ENCODE assay signal across 3 cellular contexts in the genomic region with DNA sequence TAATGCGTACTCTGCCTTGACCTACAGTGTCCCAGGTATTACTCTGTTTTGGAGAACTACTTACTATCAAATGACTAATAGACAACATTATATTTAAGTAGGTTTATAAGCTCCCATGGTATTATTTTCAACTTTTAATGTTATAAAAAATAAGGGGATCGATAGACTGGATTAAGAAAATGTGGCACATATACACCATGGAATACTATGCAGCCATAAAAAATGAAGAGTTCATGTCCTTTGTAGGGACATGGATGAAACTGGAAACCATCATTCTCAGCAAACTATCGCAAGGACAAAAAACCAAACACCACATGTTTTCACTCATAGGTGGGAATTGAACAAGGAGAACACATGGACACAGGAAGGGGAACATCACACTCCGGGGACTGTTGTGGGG. TPM values are rescaled to one million over a fixed set of nuclear protein-coding genes. Genes with fewer than 3 reads are reported as not detected.
"Had no signal": no experiment of that assay in that cellular context is flagged by ENCODE, and none has a peak within 500 bp of the region (broad histone marks: within the 10 kb centered on the region; RNA-seq: fewer than 3 reads in every experiment).

No MANE protein-coding gene starts in this region.

RNA-seq across cellular contexts. Expression of gene RHCE, which starts 40.2 kb away (rescaled TPM):
- total RNA-seq: endothelial cell of umbilical vein, epithelial cell of proximal tubule, gastroesophageal sphincter had no signal
